In the genomic region with DNA sequence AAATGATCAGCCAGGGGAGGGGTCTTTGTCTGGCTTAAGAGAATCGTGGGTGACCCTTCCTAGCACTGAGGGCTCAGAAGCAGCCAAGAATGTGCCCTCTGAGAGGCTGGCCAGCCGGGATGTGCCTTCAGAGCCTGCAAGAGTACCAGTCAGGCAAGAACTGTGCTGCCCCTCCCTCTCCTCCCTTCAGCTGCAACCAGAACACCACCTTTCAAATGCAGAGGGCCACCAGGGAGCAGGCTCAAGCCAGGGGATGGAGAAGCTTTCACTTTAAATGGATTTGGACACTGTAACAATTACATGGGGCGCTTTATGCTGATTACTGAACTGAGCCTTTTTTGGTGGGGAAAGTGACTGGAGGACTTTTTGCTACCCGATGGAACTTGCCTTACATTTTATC, we compare ENCODE assay signal across 17 cellular contexts. TPM values are rescaled to one million over a fixed set of nuclear protein-coding genes. Genes with fewer than 3 reads are reported as not detected.
A peak's percentile ranks its signal among the peaks of the same experiment; 100 is the strongest.
DNase-seq lines count a peak whose midpoint lies in the region; ATAC-seq, FAIRE-seq and TF ChIP-seq lines count a peak whose summit lies in the region.
"Had no signal": no experiment of that assay in that cellular context is flagged by ENCODE, and none has a peak within 500 bp of the region (broad histone marks: within the 10 kb centered on the region; RNA-seq: fewer than 3 reads in every experiment).

No MANE protein-coding gene starts in this region.

- no peaks in the 10 kb centered on the region for H3K36me3 ChIP-seq in NT2/D1 (ENCODE audit: insufficient read depth, insufficient read length, low read length)
- H3K36me3 ChIP-seq: SJSA1 had no signal

- H2AFZ ChIP-seq in H9 (ENCODE audit: low read length), result no peak overlapping the region
- H2AFZ ChIP-seq: GM23248 had no signal

- TF ChIP-seq CTCF in H9 (conservative IDR thresholded peaks at IDR 0.05) (0 out of 3 replicates have a peak, but pooled peaks have one; percentile 19), glutamatergic neuron (IDR thresholded peaks at IDR 0.05; ENCODE audit: partially characterized antibody, unreplicated experiment) (no peak)

- DNase-seq in H9, result peak; percentile 79
- DNase-seq in NT2/D1 (ENCODE audit: low read depth, low spot score), result peak; percentile 73
- peak; percentile 27 for DNase-seq in glutamatergic neuron
- peak; percentile 21 for DNase-seq in left kidney (ENCODE audit: low read depth, low spot score)
- DNase-seq in stimulated activated naive CD8-positive, alpha-beta T cell treated with anti-CD3 and anti-CD28 coated beads, Interleukin-15, amount 100 ng/mL, for 72 hours, result no peak
- DNase-seq in SW 1271 (lab: John Stamatoyannopoulos, UW), result no peak
- no peak for DNase-seq in GM12892 (ENCODE audit: insufficient read length)
- DNase-seq: AML-193, GM23248, Kasumi-1, NCI-H187 treated with DMSO at 0.1 percent for 48 hours, NCI-H526 treated with DMSO at 0.1 percent for 48 hours, PC-9, T-helper 1 cell had no signal

- no peak overlapping the region for H3K9ac ChIP-seq in H9 (ENCODE audit: extremely low read depth, insufficient read length, low read length)
- H3K9ac ChIP-seq in NT2/D1 (ENCODE audit: insufficient read length, low read depth), result no peak overlapping the region
- H3K9ac ChIP-seq: GM23248 had no signal

- H3K4me3 Mint-ChIP-seq in H9 (peak overlapping the region; percentile 8 to 64), glutamatergic neuron (ENCODE audit: unreplicated experiment) (no peak overlapping the region)
- no peak overlapping the region for H3K4me3 Mint-ChIP-seq in stimulated activated naive CD8-positive, alpha-beta T cell treated with anti-CD3 and anti-CD28 coated beads, Interleukin-15, amount 100 ng/mL, for 72 hours
- H3K4me3 Mint-ChIP-seq: IgD-negative memory B cell had no signal

- H3T11ph ChIP-seq in H9 (ENCODE audit: low read length), result no peak overlapping the region

- WGBS in H9 (ENCODE audit: extremely low coverage, insufficient read length, low lambda C conversion rate), result no CpG with 5 or more reads among the region's 4 CpGs

- H2BK5ac ChIP-seq in H9 (ENCODE audit: insufficient read length, low read length), result no peak overlapping the region

- no peak overlapping the region for H3K23ac ChIP-seq in H9 (ENCODE audit: insufficient read length, low read depth, low read length)

- no peaks in the 10 kb centered on the region for H3K23me2 ChIP-seq in H9 (ENCODE audit: insufficient read length, low read depth, low read length, poor library complexity, severe bottlenecking)

- H3K27me3 Mint-ChIP-seq in H9 (ENCODE audit: low read depth) (peaks cover 9% of the 10 kb centered on the region), glutamatergic neuron (ENCODE audit: unreplicated experiment) (no peaks in the 10 kb centered on the region)
- no peaks in the 10 kb centered on the region for H3K27me3 Mint-ChIP-seq in stimulated activated naive CD8-positive, alpha-beta T cell treated with anti-CD3 and anti-CD28 coated beads, Interleukin-15, amount 100 ng/mL, for 72 hours
- H3K27me3 Mint-ChIP-seq: IgD-negative memory B cell had no signal

- H3K79me2 ChIP-seq in H9 (ENCODE audit: insufficient read depth, low read length), result no peaks in the 10 kb centered on the region

- H4K20me1 ChIP-seq in H9 (ENCODE audit: control insufficient read depth, insufficient read depth, insufficient read length), result no peaks in the 10 kb centered on the region

- no peak overlapping the region for H3K56ac ChIP-seq in H9 (ENCODE audit: insufficient read length, low read depth, low read length)

- peak overlapping the region; percentile 16 for H3K4me2 ChIP-seq in H9 (ENCODE audit: insufficient read depth, insufficient read length, low read length)
- H3K4me2 ChIP-seq: PC-9 had no signal

- H3K4me3 ChIP-seq in NT2/D1 (ENCODE audit: insufficient read length, low read depth), result no peak overlapping the region
- H3K4me3 ChIP-seq: GM23248, PC-9, SJSA1 had no signal

- H3K4me1 ChIP-seq in H9 (ENCODE audit: insufficient read depth, low read length) (peaks cover 13% of the 10 kb centered on the region), NT2/D1 (ENCODE audit: insufficient read depth, insufficient read length) (peaks cover 2% of the 10 kb centered on the region)
- H3K4me1 ChIP-seq: SJSA1 had no signal

- H3K27ac Mint-ChIP-seq in H9 (peak overlapping the region in 2 of 3 experiments; percentile 68 to 78; a peak in 3 of 7 replicates), glutamatergic neuron (ENCODE audit: unreplicated experiment) (no peak overlapping the region)
- H3K27ac Mint-ChIP-seq in stimulated activated naive CD8-positive, alpha-beta T cell treated with anti-CD3 and anti-CD28 coated beads, Interleukin-15, amount 100 ng/mL, for 72 hours, result peak overlapping the region in 1 of 2 donors; percentile 46
- H3K27ac Mint-ChIP-seq: IgD-negative memory B cell had no signal

- no peaks in the 10 kb centered on the region for H3K79me1 ChIP-seq in H9 (ENCODE audit: insufficient read depth, low read depth, low read length, poor library complexity, severe bottlenecking)

- H3K9me3 Mint-ChIP-seq in H9 (no peaks in the 10 kb centered on the region), glutamatergic neuron (ENCODE audit: unreplicated experiment) (peaks cover 2% of the 10 kb centered on the region)
- no peaks in the 10 kb centered on the region for H3K9me3 Mint-ChIP-seq in stimulated activated naive CD8-positive, alpha-beta T cell treated with anti-CD3 and anti-CD28 coated beads, Interleukin-15, amount 100 ng/mL, for 72 hours
- H3K9me3 Mint-ChIP-seq: IgD-negative memory B cell had no signal

- H3K27me3 ChIP-seq in H9 (ENCODE audit: insufficient read depth, low read length) (no peaks in the 10 kb centered on the region), NT2/D1 (ENCODE audit: insufficient read depth, insufficient read length) (no peaks in the 10 kb centered on the region)
- H3K27me3 ChIP-seq: SJSA1 had no signal

- no peak overlapping the region for H2BK120ac ChIP-seq in H9 (ENCODE audit: low read depth, low read length, poor library complexity, severe bottlenecking)

- H4K8ac ChIP-seq in H9 (replicated peaks; ENCODE audit: insufficient read length, low read depth, low read length), result no peak overlapping the region

- 0 out of 2 replicates have a peak overlapping the region, but pooled peaks have one; percentile 23 for H3K14ac ChIP-seq in H9 (ENCODE audit: insufficient read depth, low read length)

- no peaks in the 10 kb centered on the region for H3K9me3 ChIP-seq in H9 (ENCODE audit: control insufficient read depth, low read depth, low read length)
- no peaks in the 10 kb centered on the region for H3K9me3 ChIP-seq in NT2/D1 (ENCODE audit: insufficient read depth, low read length)
- H3K9me3 ChIP-seq: SJSA1 had no signal

- H2BK12ac ChIP-seq in H9 (ENCODE audit: insufficient read length, low read depth, low read length), result no peak overlapping the region

- no peak for FAIRE-seq in GM12892 (lab: Jason Lieb, UNC)

- no peak overlapping the region for H4K91ac ChIP-seq in H9 (ENCODE audit: insufficient read length, low read depth, low read length)

- H3K4ac ChIP-seq in H9 (ENCODE audit: low read depth, low read length), result no peak overlapping the region

- H3K27ac ChIP-seq in H9 (ENCODE audit: insufficient read length, low read depth, low read length), result no peak overlapping the region
- H3K27ac ChIP-seq: GM23248, PC-9, SJSA1 had no signal

- H2BK15ac ChIP-seq in H9 (ENCODE audit: low read depth, low read length), result no peak overlapping the region

- no peak for ATAC-seq in stimulated activated naive CD8-positive, alpha-beta T cell treated with anti-CD3 and anti-CD28 coated beads, Interleukin-15, amount 100 ng/mL, for 72 hours
- no peak for ATAC-seq in HG03354 (IDR thresholded peaks at IDR 0.05; ENCODE audit: poor library complexity, severe bottlenecking, unreplicated experiment)

- no peak overlapping the region for H3K18ac ChIP-seq in H9 (ENCODE audit: insufficient read length, low read depth, low read length)

- H3K4me1 Mint-ChIP-seq in H9, result peaks cover 41 to 42% of the 10 kb centered on the region in 2 experiments
- H3K4me1 Mint-ChIP-seq in glutamatergic neuron (ENCODE audit: low read depth, unreplicated experiment), result peaks cover 10% of the 10 kb centered on the region
- no peaks in the 10 kb centered on the region for H3K4me1 Mint-ChIP-seq in stimulated activated naive CD8-positive, alpha-beta T cell treated with anti-CD3 and anti-CD28 coated beads, Interleukin-15, amount 100 ng/mL, for 72 hours

- H3K36me3 Mint-ChIP-seq in H9 (ENCODE audit: insufficient read depth in 1 of 3, low read depth in 3 of 3) (no peaks in the 10 kb centered on the region), glutamatergic neuron (ENCODE audit: unreplicated experiment) (no peaks in the 10 kb centered on the region)
- H3K36me3 Mint-ChIP-seq: IgD-negative memory B cell had no signal

- H2AK5ac ChIP-seq in H9 (ENCODE audit: insufficient read length, low read length), result no peak overlapping the region

- no peak overlapping the region for H4K5ac ChIP-seq in H9 (ENCODE audit: insufficient read length, low read depth, low read length)

- TF ChIP-seq POLR2A in GM12892 (IDR thresholded peaks at IDR 0.05; ENCODE audit: low read depth, low read length), result no peak

- H2BK20ac ChIP-seq in H9 (ENCODE audit: low read depth, low read length, poor library complexity, severe bottlenecking), result no peak overlapping the region

RNA-seq across cellular contexts. Expression of a gene that starts 44.9 kb away (rescaled TPM):
- total RNA-seq in H9 (2021) (4.3 and 4.6 TPM in 2 replicates), glutamatergic neuron (ENCODE audit: unreplicated experiment) (50.7 TPM)
- not detected for polyA plus RNA-seq in GM12892 (2012; ENCODE audit: missing spikeins)
- total RNA-seq: PC-9, SJSA1 had no signal
- polyA plus RNA-seq: IgD-negative memory B cell had no signal

Comparison
In these comparisons a context has a peak if more than half of its experiments do, and no peak if none do; other contexts are left out.
1. DNase-seq: peak in H9 (single experiment), NT2/D1 (single experiment), glutamatergic neuron (single experiment) and left kidney (single experiment); none in stimulated activated naive CD8-positive, alpha-beta T cell treated with anti-CD3 and anti-CD28 coated beads, Interleukin-15, amount 100 ng/mL, for 72 hours (0 of 2), SW 1271 (0 of 2) and GM12892 (single experiment).
2. H3K4me3 Mint-ChIP-seq: peak in H9 (2 of 2); none in glutamatergic neuron (single experiment) and stimulated activated naive CD8-positive, alpha-beta T cell treated with anti-CD3 and anti-CD28 coated beads, Interleukin-15, amount 100 ng/mL, for 72 hours (0 of 2).